15 cellular contexts compared by ENCODE assay signal in genomic region chr10:121158988-121159579, GRCh38.
DNase-seq lines count a peak whose midpoint lies in the region; ATAC-seq, FAIRE-seq and TF ChIP-seq lines count a peak whose summit lies in the region.
"Had no signal": no experiment of that assay in that cellular context is flagged by ENCODE, and none has a peak within 500 bp of the region (broad histone marks: within the 10 kb centered on the region; RNA-seq: fewer than 3 reads in every experiment).

No MANE protein-coding gene starts in this region.

- H3K4me3 ChIP-seq in HCT116 (replicated peaks in 1 of 2; ENCODE audit: low read depth in 1 of 2, low read length in 2 of 2): no peak overlapping the region
- no peak overlapping the region for H3K4me3 ChIP-seq in bronchial epithelial cell (ENCODE audit: low read depth, low read length)
- H3K4me3 ChIP-seq: HAP-1 had no signal

- peaks cover 6% of the 10 kb centered on the region for H3K9me3 Mint-ChIP-seq in progenitor cell of endocrine pancreas (ENCODE audit: low read depth)

- H3K27me3 ChIP-seq in HCT116 (ENCODE audit: insufficient read depth, low read length): no peaks in the 10 kb centered on the region
- no peaks in the 10 kb centered on the region for H3K27me3 ChIP-seq in bronchial epithelial cell (ENCODE audit: control insufficient read depth, insufficient read depth, low read length)

- no peak for TF ChIP-seq CTCF in HCT116 (IDR thresholded peaks at IDR 0.05 in 2 of 3, conservative IDR thresholded peaks at IDR 0.05 in 1 of 3; ENCODE audit: borderline replicate concordance in 1 of 3, insufficient read depth in 1 of 3, low read depth in 2 of 3, low read length in 2 of 3)
- no peak for TF ChIP-seq CTCF in bronchial epithelial cell (IDR thresholded peaks at IDR 0.05; ENCODE audit: insufficient read depth, low read length, severe bottlenecking)
- no peak for TF ChIP-seq CTCF in progenitor cell of endocrine pancreas (IDR thresholded peaks at IDR 0.05; ENCODE audit: unreplicated experiment)

- no peak overlapping the region for H3K9ac ChIP-seq in HCT116 (ENCODE audit: low read length)

- H3K27me3 Mint-ChIP-seq in progenitor cell of endocrine pancreas: no peaks in the 10 kb centered on the region

- RAD21 ChIA-PET in HCT116 (lab: Charles Lee; ENCODE audit: low non-redundant PET in 1 of 2, low total read pairs in 2 of 2, uncharacterized antibody in 2 of 2, unreplicated experiment in 2 of 2): no interaction called here

- H3K4me2 ChIP-seq in HCT116 (ENCODE audit: low read length): peak overlapping the region; percentile 55

- H3K36me3 ChIP-seq in HCT116 (ENCODE audit: control insufficient read depth in 1 of 2, insufficient read depth in 2 of 2, low read length in 2 of 2) (no peaks in the 10 kb centered on the region), bronchial epithelial cell (ENCODE audit: control insufficient read depth, insufficient read depth, low read length) (no peaks in the 10 kb centered on the region)
- H3K36me3 ChIP-seq: HAP-1 had no signal

- intact Hi-C loops in HCT116 (cut with micrococcal nuclease): no loop called here

- BruUV-seq in HCT116 (replicated peaks; lab: Mats Ljungman, UMichigan): no TSS peak

- no peak for TF ChIP-seq RAD21 in HCT116 (IDR thresholded peaks at IDR 0.05; ENCODE audit: low read depth)

- H3K79me2 ChIP-seq in HCT116 (ENCODE audit: insufficient read depth, low read length): no peaks in the 10 kb centered on the region

- ATAC-seq in HCT116 (peak; percentile 77), GM19328 (IDR thresholded peaks at IDR 0.05; ENCODE audit: unreplicated experiment) (no peak), HG03520 (IDR thresholded peaks at IDR 0.05; ENCODE audit: unreplicated experiment) (no peak)

- H3K36me3 Mint-ChIP-seq in progenitor cell of endocrine pancreas (ENCODE audit: insufficient read depth): peaks cover 2% of the 10 kb centered on the region

- POLR2A ChIA-PET in HCT116 (lab: Charles Lee): no interaction called here

- no peak for FAIRE-seq in bronchial epithelial cell (lab: Jason Lieb, UNC)

- no peak overlapping the region for H2AFZ ChIP-seq in HCT116 (ENCODE audit: low read depth, low read length, poor library complexity, severe bottlenecking)

- peaks cover 16 to 27% of the 10 kb centered on the region in 2 experiments for H3K4me1 ChIP-seq in HCT116 (ENCODE audit: control insufficient read depth in 1 of 2, insufficient read depth in 2 of 2, low read length in 2 of 2)

- H3K9me3 ChIP-seq in HCT116 (ENCODE audit: control insufficient read depth in 1 of 2, insufficient read depth in 1 of 2, low read depth in 1 of 2, low read length in 2 of 2): peaks cover 0 to 4% of the 10 kb centered on the region in 2 experiments; a peak in 1 of 4 replicates
- H3K9me3 ChIP-seq: HAP-1 had no signal

- H3K27ac Mint-ChIP-seq in progenitor cell of endocrine pancreas: peak overlapping the region; percentile 15

- H3K4me3 Mint-ChIP-seq in progenitor cell of endocrine pancreas (ENCODE audit: low read depth): no peak overlapping the region

- peaks cover 28% of the 10 kb centered on the region for H3K4me1 Mint-ChIP-seq in progenitor cell of endocrine pancreas (ENCODE audit: low read depth)

- peak; percentile 59 for DNase-seq in HCT116 (ENCODE audit: low read depth, low spot score)
- peak; percentile 54 for DNase-seq in NCI-H2029 treated with DMSO at 0.1 percent for 48 hours (lab: John Stamatoyannopoulos, UW)
- DNase-seq in bronchial epithelial cell (ENCODE audit: low read depth): peak; percentile 86
- no peak for DNase-seq in progenitor cell of endocrine pancreas (ENCODE audit: low spot score, unreplicated experiment)
- DNase-seq in cerebellar nuclear complex (lab: John Stamatoyannopoulos, UW): no peak
- DNase-seq in NCI-H2227 treated with DMSO at 0.1 percent for 48 hours (lab: John Stamatoyannopoulos, UW): no peak
- DNase-seq: activated gamma-delta T cell treated with Interleukin-2 at 50 U/mL for 16 hours; AML-193; EL; NCI-H1694 treated with DMSO at 0.1 percent for 48 hours; NK-92 treated with Interleukin-12 subunit alpha and Interleukin-12 subunit beta, amount 100 ng/mL, for 24 hours; posterior cingulate gyrus had no signal

- no peaks in the 10 kb centered on the region for H3K9me2 ChIP-seq in HCT116 (ENCODE audit: insufficient read depth)

- CTCF ChIA-PET in HCT116 (lab: Charles Lee): interaction anchor here (1.0 kb wide), 2 partner anchors 8 to 504 kb away, joined by 3 read pairs; no protein-coding TSS in a partner anchor

- peak overlapping the region; percentile 26; the same call in 1 of the 2 replicates for H3K27ac ChIP-seq in HCT116 (ENCODE audit: low read depth, low read length)

- H4K20me1 ChIP-seq in HCT116 (ENCODE audit: insufficient read depth): no peaks in the 10 kb centered on the region

- TF ChIP-seq POLR2A in HCT116 (IDR thresholded peaks at IDR 0.05; ENCODE audit: borderline replicate concordance, extremely low read depth, insufficient read depth, insufficient read length): no peak

TF ChIP-seq in HCT116, 20 proteins besides CTCF, POLR2A, EP300 and RAD21:
- TF ChIP-seq, protein P1, sequence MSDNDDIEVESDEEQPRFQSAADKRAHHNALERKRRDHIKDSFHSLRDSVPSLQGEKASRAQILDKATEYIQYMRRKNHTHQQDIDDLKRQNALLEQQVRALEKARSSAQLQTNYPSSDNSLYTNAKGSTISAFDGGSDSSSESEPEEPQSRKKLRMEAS (IDR thresholded peaks at IDR 0.05): no peak; the same call in 1 of the 2 replicates
- TF ChIP-seq SRF (IDR thresholded peaks at IDR 0.05; ENCODE audit: low read depth) (peak; percentile 65), EZH2phosphoT487 (IDR thresholded peaks at IDR 0.05; ENCODE audit: borderline replicate concordance) (no peak), REST (IDR thresholded peaks at IDR 0.05; ENCODE audit: low read depth) (no peak), SP1 (IDR thresholded peaks at IDR 0.05; ENCODE audit: low read depth) (peak; percentile 76), CEBPB (IDR thresholded peaks at IDR 0.05; ENCODE audit: low read depth) (peak; percentile 66; the same call in 1 of the 2 replicates), JUND (IDR thresholded peaks at IDR 0.05) (peak; percentile 75), POLR2AphosphoS5 (IDR thresholded peaks at IDR 0.05; ENCODE audit: low read depth, low read length) (no peak), EGR1 (IDR thresholded peaks at IDR 0.05; ENCODE audit: low read depth) (peak; percentile 96), ZNF274 (IDR thresholded peaks at IDR 0.05; ENCODE audit: low read depth, low read length) (no peak), CBX3 (IDR thresholded peaks at IDR 0.05; ENCODE audit: low read depth) (peak; percentile 58; the same call in 1 of the 2 replicates), SIN3A (IDR thresholded peaks at IDR 0.05; ENCODE audit: low read depth) (no peak), ATF3 (IDR thresholded peaks at IDR 0.05) (no peak), YY1 (IDR thresholded peaks at IDR 0.05; ENCODE audit: extremely low read depth, insufficient replicate concordance, low read depth, low read length) (no peak), ELF1 (IDR thresholded peaks at IDR 0.05; ENCODE audit: borderline replicate concordance, low read depth) (no peak), FOSL1 (IDR thresholded peaks at IDR 0.05; ENCODE audit: low read depth) (peak; percentile 78)
- TF ChIP-seq, protein P2, sequence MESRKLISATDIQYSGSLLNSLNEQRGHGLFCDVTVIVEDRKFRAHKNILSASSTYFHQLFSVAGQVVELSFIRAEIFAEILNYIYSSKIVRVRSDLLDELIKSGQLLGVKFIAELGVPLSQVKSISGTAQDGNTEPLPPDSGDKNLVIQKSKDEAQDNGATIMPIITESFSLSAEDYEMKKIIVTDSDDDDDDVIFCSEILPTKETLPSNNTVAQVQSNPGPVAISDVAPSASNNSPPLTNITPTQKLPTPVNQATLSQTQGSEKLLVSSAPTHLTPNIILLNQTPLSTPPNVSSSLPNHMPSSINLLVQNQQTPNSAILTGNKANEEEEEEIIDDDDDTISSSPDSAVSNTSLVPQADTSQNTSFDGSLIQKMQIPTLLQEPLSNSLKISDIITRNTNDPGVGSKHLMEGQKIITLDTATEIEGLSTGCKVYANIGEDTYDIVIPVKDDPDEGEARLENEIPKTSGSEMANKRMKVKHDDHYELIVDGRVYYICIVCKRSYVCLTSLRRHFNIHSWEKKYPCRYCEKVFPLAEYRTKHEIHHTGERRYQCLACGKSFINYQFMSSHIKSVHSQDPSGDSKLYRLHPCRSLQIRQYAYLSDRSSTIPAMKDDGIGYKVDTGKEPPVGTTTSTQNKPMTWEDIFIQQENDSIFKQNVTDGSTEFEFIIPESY (IDR thresholded peaks at IDR 0.05; ENCODE audit: extremely low read depth, insufficient replicate concordance, low read length): no peak
TF ChIP-seq in HCT116: peak in this region for 7.

Comparison
In these comparisons a context has a peak if more than half of its experiments do, and no peak if none do; other contexts are left out.
1. DNase-seq: peak in HCT116 (single experiment), NCI-H2029 treated with DMSO at 0.1 percent for 48 hours (single experiment) and bronchial epithelial cell (single experiment); none in progenitor cell of endocrine pancreas (single experiment), cerebellar nuclear complex (0 of 2) and NCI-H2227 treated with DMSO at 0.1 percent for 48 hours (single experiment).